23 cellular contexts compared by ENCODE assay signal in the genomic region with DNA sequence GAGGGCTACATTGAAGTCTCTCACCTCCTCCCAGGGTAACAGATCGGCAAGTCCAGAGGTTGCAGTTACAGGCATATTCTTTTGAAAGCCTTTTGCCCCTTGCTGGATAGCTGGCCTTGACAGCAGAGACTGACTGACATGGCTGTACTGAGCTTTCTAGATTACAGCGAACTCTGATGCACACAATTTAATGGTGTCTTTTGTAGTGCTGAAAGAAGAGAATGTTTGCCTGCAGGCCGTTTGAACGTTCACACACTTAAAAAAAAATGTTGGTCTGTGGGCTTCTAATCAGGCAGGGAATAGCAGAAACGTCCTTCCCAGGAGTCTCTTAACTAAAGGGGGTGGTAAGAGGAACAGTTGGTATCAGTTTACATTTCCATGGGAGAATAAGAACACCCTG.
"Had no signal": no experiment of that assay in that cellular context is flagged by ENCODE, and none has a peak within 500 bp of the region (broad histone marks: within the 10 kb centered on the region; RNA-seq: fewer than 3 reads in every experiment).

No MANE protein-coding gene starts in this region.

- H2AFZ ChIP-seq: parathyroid adenoma had no signal

- H3K36me3 ChIP-seq: adrenal gland, esophagus squamous epithelium, heart right ventricle, left ventricle myocardium inferior, right lobe of liver, thyroid gland had no signal

- H3K27ac ChIP-seq: adrenal gland, coronary artery, esophagus squamous epithelium, heart right ventricle, left ventricle myocardium inferior, parathyroid adenoma, right lobe of liver, skin epidermis, thyroid gland had no signal

- H3K4me1 Mint-ChIP-seq: activated T-helper 17 cell treated with anti-CD3 and anti-CD28 coated beads, Interleukin-2, amount 50 U/mL, for 72 hours; natural killer cell had no signal

- H3K4me3 Mint-ChIP-seq: activated naive CD8-positive, alpha-beta T cell; activated T-cell treated with anti-CD3 and anti-CD28 coated beads, Interleukin-2, amount 50 U/mL, for 24 hours; activated T-helper 17 cell treated with anti-CD3 and anti-CD28 coated beads, Interleukin-2, amount 50 U/mL, for 72 hours; natural killer cell; stimulated activated naive CD8-positive, alpha-beta T cell treated with anti-CD3 and anti-CD28 coated beads, Interleukin-15, Interleukin-2, amounts not matched to agents 100 ng/mL and 50 ng/mL, for 24 hours had no signal

- H3K4me3 ChIP-seq: adrenal gland, coronary artery, esophagus squamous epithelium, heart right ventricle, left ventricle myocardium inferior, right lobe of liver, skin epidermis, thyroid gland had no signal

- H3K9me3 ChIP-seq: adrenal gland, esophagus squamous epithelium, heart right ventricle, left ventricle myocardium inferior, right lobe of liver, thyroid gland had no signal

- H3K79me2 ChIP-seq: parathyroid adenoma had no signal

- H3K9ac ChIP-seq: parathyroid adenoma had no signal

- H3K27me3 Mint-ChIP-seq: activated T-cell treated with anti-CD3 and anti-CD28 coated beads, Interleukin-2, amount 50 U/mL, for 24 hours; activated T-helper 17 cell treated with anti-CD3 and anti-CD28 coated beads, Interleukin-2, amount 50 U/mL, for 72 hours; stimulated activated naive CD8-positive, alpha-beta T cell treated with anti-CD3 and anti-CD28 coated beads, Interleukin-15, Interleukin-2, amounts not matched to agents 100 ng/mL and 50 ng/mL, for 24 hours had no signal

- H3K4me1 ChIP-seq: adrenal gland, parathyroid adenoma, right lobe of liver, thyroid gland had no signal

- ATAC-seq: activated T-helper 17 cell treated with anti-CD3 and anti-CD28 coated beads, Interleukin-2, amount 50 U/mL, for 72 hours; heart right ventricle; natural killer cell; right lobe of liver had no signal

- H3K27ac Mint-ChIP-seq: activated naive CD8-positive, alpha-beta T cell; activated T-cell treated with anti-CD3 and anti-CD28 coated beads, Interleukin-2, amount 50 U/mL, for 24 hours; activated T-helper 17 cell treated with anti-CD3 and anti-CD28 coated beads, Interleukin-2, amount 50 U/mL, for 72 hours; natural killer cell; stimulated activated naive CD8-positive, alpha-beta T cell treated with anti-CD3 and anti-CD28 coated beads, Interleukin-15, Interleukin-2, amounts not matched to agents 100 ng/mL and 50 ng/mL, for 24 hours had no signal

- DNase-seq: activated CD8-positive, alpha-beta memory T cell treated with anti-CD3 and anti-CD28 coated beads for 24 hours; activated CD8-positive, alpha-beta memory T cell treated with anti-CD3 and anti-CD28 coated beads, Interleukin-2, amount 50 U/mL, for 4 hours; activated naive CD4-positive, alpha-beta T cell; activated T-cell treated with anti-CD3 and anti-CD28 coated beads, Interleukin-2, amount 50 U/mL, for 24 hours; adrenal gland; cerebellar nuclear complex; esophagus squamous epithelium; heart right ventricle; kidney glomerular epithelial cell; left ventricle myocardium inferior; midbrain; natural killer cell; right lobe of liver; stimulated activated CD4-positive, alpha-beta T cell treated with anti-CD3 and anti-CD28 coated beads, Interleukin-1b, Interleukin-23, amount 100 ng/mL, for 48 hours; substantia nigra; T-helper 1 cell; thyroid gland had no signal

- H3K9me3 Mint-ChIP-seq: activated T-cell treated with anti-CD3 and anti-CD28 coated beads, Interleukin-2, amount 50 U/mL, for 24 hours; activated T-helper 17 cell treated with anti-CD3 and anti-CD28 coated beads, Interleukin-2, amount 50 U/mL, for 72 hours; natural killer cell; stimulated activated naive CD8-positive, alpha-beta T cell treated with anti-CD3 and anti-CD28 coated beads, Interleukin-15, Interleukin-2, amounts not matched to agents 100 ng/mL and 50 ng/mL, for 24 hours had no signal

- H3K36me3 Mint-ChIP-seq: activated naive CD8-positive, alpha-beta T cell; natural killer cell had no signal

- H3K27me3 ChIP-seq: adrenal gland, esophagus squamous epithelium, right lobe of liver, thyroid gland had no signal
